9 cellular contexts compared by ENCODE assay signal in the genomic region with DNA sequence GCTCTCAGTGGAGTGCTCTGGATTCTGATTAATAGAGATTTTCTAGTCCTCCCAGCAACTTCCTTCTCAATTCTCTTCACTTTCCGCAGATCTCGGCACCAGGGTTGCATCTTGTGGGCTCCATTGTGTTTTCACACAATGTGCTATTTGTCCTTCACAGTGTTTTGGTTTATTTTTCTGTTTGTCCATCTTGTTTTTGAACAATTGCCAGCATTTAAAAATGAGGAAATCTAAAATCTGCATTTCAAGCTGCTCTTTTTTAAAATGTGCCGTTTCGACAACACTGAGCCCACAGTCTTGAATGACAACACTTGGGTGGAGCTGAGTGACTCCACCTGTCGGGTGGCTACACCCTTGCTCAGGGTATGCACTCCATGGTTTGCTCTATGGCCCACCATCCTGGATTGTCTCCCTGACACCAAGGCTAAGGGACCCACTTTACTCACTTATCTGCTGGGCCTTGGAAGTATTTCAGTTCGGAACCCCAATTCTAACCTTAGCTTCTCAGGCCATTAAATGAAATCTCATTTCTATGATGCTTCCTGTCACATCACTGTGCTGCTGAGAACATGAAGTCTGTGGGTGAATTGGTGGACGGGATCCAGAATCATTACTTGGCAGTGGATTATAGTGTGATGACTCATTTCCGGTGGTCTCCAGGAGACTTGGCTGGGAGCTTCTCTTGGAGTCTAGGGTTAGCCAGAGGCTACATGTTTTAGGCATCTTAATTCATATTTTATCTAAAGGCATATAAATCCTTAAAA. TPM values are rescaled to one million over a fixed set of nuclear protein-coding genes. Genes with fewer than 3 reads are reported as not detected.
DNase-seq lines count a peak whose midpoint lies in the region; ATAC-seq and FAIRE-seq lines count a peak whose summit lies in the region.
"Had no signal": no experiment of that assay in that cellular context is flagged by ENCODE, and none has a peak within 500 bp of the region (broad histone marks: within the 10 kb centered on the region; RNA-seq: fewer than 3 reads in every experiment).

No MANE protein-coding gene starts in this region.

- peaks cover 8% of the 10 kb centered on the region for H3K4me1 ChIP-seq in adipocyte (ENCODE audit: control insufficient read depth, insufficient read depth, low read length)

- FAIRE-seq in HTR-8/SVneo (lab: Jason Lieb, UNC): peak; percentile 48

- H3K9me3 Mint-ChIP-seq in activated naive CD4-positive, alpha-beta T cell treated with anti-CD3 and anti-CD28 coated beads, Interleukin-2, amount 50 U/mL, for 72 hours: no peaks in the 10 kb centered on the region
- H3K9me3 Mint-ChIP-seq in activated naive CD8-positive, alpha-beta T cell treated with anti-CD3 and anti-CD28 coated beads, Interleukin-2, amount 50 U/mL, for 24 hours: no peaks in the 10 kb centered on the region

- no peaks in the 10 kb centered on the region for H3K9me3 ChIP-seq in adipocyte (ENCODE audit: control insufficient read depth, low read length)

- H3K9ac ChIP-seq in adipocyte (ENCODE audit: low read length): no peak overlapping the region

- no peaks in the 10 kb centered on the region for H3K36me3 ChIP-seq in adipocyte (ENCODE audit: control insufficient read depth, insufficient read depth, low read length, severe bottlenecking)

- H3K4me3 ChIP-seq in adipocyte (ENCODE audit: low read length): no peak overlapping the region

- H3K36me3 Mint-ChIP-seq in activated naive CD4-positive, alpha-beta T cell treated with anti-CD3 and anti-CD28 coated beads, Interleukin-2, amount 50 U/mL, for 72 hours: no peaks in the 10 kb centered on the region
- H3K36me3 Mint-ChIP-seq in activated naive CD8-positive, alpha-beta T cell treated with anti-CD3 and anti-CD28 coated beads, Interleukin-2, amount 50 U/mL, for 24 hours (ENCODE audit: low read depth): peaks cover 2% of the 10 kb centered on the region

- H3K27ac Mint-ChIP-seq in activated naive CD4-positive, alpha-beta T cell treated with anti-CD3 and anti-CD28 coated beads, Interleukin-2, amount 50 U/mL, for 72 hours: no peak overlapping the region
- no peak overlapping the region for H3K27ac Mint-ChIP-seq in activated naive CD8-positive, alpha-beta T cell treated with anti-CD3 and anti-CD28 coated beads, Interleukin-2, amount 50 U/mL, for 24 hours

- H3K4me3 Mint-ChIP-seq in activated naive CD8-positive, alpha-beta T cell treated with anti-CD3 and anti-CD28 coated beads, Interleukin-2, amount 50 U/mL, for 24 hours: no peak overlapping the region

- no peaks in the 10 kb centered on the region for H3K27me3 ChIP-seq in adipocyte (replicated peaks; ENCODE audit: control insufficient read depth, insufficient read depth, low read length)

- peaks cover 6% of the 10 kb centered on the region for H3K27me3 Mint-ChIP-seq in activated naive CD8-positive, alpha-beta T cell treated with anti-CD3 and anti-CD28 coated beads, Interleukin-2, amount 50 U/mL, for 24 hours

- peak; percentile 87 for DNase-seq in ACHN
- peak; percentile 74 for DNase-seq in HTR-8/SVneo (ENCODE audit: insufficient read length, low spot score)
- DNase-seq in adipocyte (ENCODE audit: low read depth): peak; percentile 41
- peak; percentile 51 for DNase-seq in inferior parietal cortex (ENCODE audit: extremely low spot score)
- no peak for DNase-seq in stimulated activated CD4-positive, alpha-beta T cell treated with anti-CD3 and anti-CD28 coated beads, Interleukin-2, amount 100 ng/mL, for 24 hours
- no peak for DNase-seq in activated naive CD4-positive, alpha-beta T cell treated with anti-CD3 and anti-CD28 coated beads, Interleukin-2, amount 50 U/mL, for 72 hours (ENCODE audit: low spot score in 2 of 2)
- no peak for DNase-seq in activated naive CD8-positive, alpha-beta T cell treated with anti-CD3 and anti-CD28 coated beads, Interleukin-2, amount 50 U/mL, for 24 hours
- DNase-seq: erythroblast had no signal

- ATAC-seq in GM21529 (IDR thresholded peaks at IDR 0.05; ENCODE audit: unreplicated experiment): no peak
- no peak for ATAC-seq in activated naive CD4-positive, alpha-beta T cell treated with anti-CD3 and anti-CD28 coated beads, Interleukin-2, amount 50 U/mL, for 72 hours
- ATAC-seq in activated naive CD8-positive, alpha-beta T cell treated with anti-CD3 and anti-CD28 coated beads, Interleukin-2, amount 50 U/mL, for 24 hours: no peak

- in situ Hi-C loops in ACHN (cut with HindIII; ENCODE audit: low pct_ligation_motif_present, low pct_unique_long_range_greater_than_20kb, low sequenced_read_pairs): no loop called here

- no peaks in the 10 kb centered on the region for H3K4me1 Mint-ChIP-seq in activated naive CD8-positive, alpha-beta T cell treated with anti-CD3 and anti-CD28 coated beads, Interleukin-2, amount 50 U/mL, for 24 hours

RNA-seq across cellular contexts. Expression of a gene that starts 3.4 kb away (rescaled TPM):
- not detected for total RNA-seq in activated naive CD4-positive, alpha-beta T cell treated with anti-CD3 and anti-CD28 coated beads, Interleukin-2, amount 50 U/mL, for 72 hours

Comparison
In these comparisons a context has a peak if more than half of its experiments do, and no peak if none do; other contexts are left out.
1. DNase-seq: peak in ACHN (single experiment), HTR-8/SVneo (single experiment), adipocyte (single experiment) and inferior parietal cortex (single experiment); none in stimulated activated CD4-positive, alpha-beta T cell treated with anti-CD3 and anti-CD28 coated beads, Interleukin-2, amount 100 ng/mL, for 24 hours (0 of 2), activated naive CD4-positive, alpha-beta T cell treated with anti-CD3 and anti-CD28 coated beads, Interleukin-2, amount 50 U/mL, for 72 hours (0 of 2) and activated naive CD8-positive, alpha-beta T cell treated with anti-CD3 and anti-CD28 coated beads, Interleukin-2, amount 50 U/mL, for 24 hours (single experiment).